20 cellular contexts compared by ENCODE assay signal in the genomic region with DNA sequence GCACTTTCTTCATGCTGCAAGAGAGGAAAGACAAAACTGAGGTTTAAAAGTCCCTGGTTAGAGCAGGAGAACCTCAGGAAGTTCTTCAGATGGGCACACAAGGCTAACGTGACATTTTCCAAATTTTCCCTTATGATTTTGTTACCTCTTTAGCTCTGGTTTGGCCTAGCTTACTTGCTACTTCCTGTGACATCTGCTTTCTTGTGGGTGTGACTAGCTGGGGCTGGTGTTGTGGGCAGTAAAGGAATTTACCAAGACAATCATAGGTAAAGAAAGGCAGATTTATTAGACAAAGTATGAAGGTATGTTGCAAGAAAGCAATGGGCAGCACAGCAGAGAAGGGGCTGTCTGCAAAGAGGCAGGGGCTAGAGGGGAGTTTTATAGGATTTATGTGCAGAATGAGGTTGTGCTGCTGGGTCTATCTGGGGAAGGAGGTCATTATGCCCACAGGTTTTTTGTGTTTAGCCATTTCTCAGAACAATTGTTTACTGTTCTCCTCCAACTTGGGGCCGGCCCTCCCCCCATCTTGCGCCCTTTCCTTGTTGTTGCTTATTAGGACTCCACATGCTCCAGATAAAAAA. TPM values are rescaled to one million over a fixed set of nuclear protein-coding genes. Genes with fewer than 3 reads are reported as not detected.
DNase-seq lines count a peak whose midpoint lies in the region; TF ChIP-seq lines count a peak whose summit lies in the region.
"Had no signal": no experiment of that assay in that cellular context is flagged by ENCODE, and none has a peak within 500 bp of the region (broad histone marks: within the 10 kb centered on the region; RNA-seq: fewer than 3 reads in every experiment).

No MANE protein-coding gene starts in this region.

- H3K27me3 Mint-ChIP-seq in activated T-helper 2 cell treated with anti-CD3 and anti-CD28 coated beads, Interferon-gamma antibody, Interleukin-2, Interleukin-4, amounts not matched to agents 10 μg/mL and 5 μg/mL and 100 μg/mL, durations not matched to agents 14 hours and 24 hours and 36 hours (ENCODE audit: low read depth), result no peaks in the 10 kb centered on the region

- TF ChIP-seq CTCF in AG10803 (conservative IDR thresholded peaks at IDR 0.05; ENCODE audit: low read length), result no peak
- no peak for TF ChIP-seq CTCF in stomach (IDR thresholded peaks at IDR 0.05)

- H3F3A ChIP-seq in GM23248 (ENCODE audit: insufficient read depth), result no peaks in the 10 kb centered on the region

- H3K9me3 Mint-ChIP-seq in activated T-helper 2 cell treated with anti-CD3 and anti-CD28 coated beads, Interferon-gamma antibody, Interleukin-2, Interleukin-4, amounts not matched to agents 10 μg/mL and 5 μg/mL and 100 μg/mL, durations not matched to agents 14 hours and 24 hours and 36 hours, result no peaks in the 10 kb centered on the region

- intact Hi-C loops in activated T-helper 2 cell treated with anti-CD3 and anti-CD28 coated beads, Interferon-gamma antibody, Interleukin-2, Interleukin-4, amounts not matched to agents 10 μg/mL and 5 μg/mL and 100 μg/mL, durations not matched to agents 14 hours and 24 hours and 36 hours (cut with micrococcal nuclease), result no loop called here
- intact Hi-C loops in stomach (cut with DNase I; ENCODE audit: low total_unique reads), result no loop called here

- no peaks in the 10 kb centered on the region for H3K36me3 Mint-ChIP-seq in activated T-helper 2 cell treated with anti-CD3 and anti-CD28 coated beads, Interferon-gamma antibody, Interleukin-2, Interleukin-4, amounts not matched to agents 10 μg/mL and 5 μg/mL and 100 μg/mL, durations not matched to agents 14 hours and 24 hours and 36 hours (ENCODE audit: low read depth)

- H3K9ac ChIP-seq in GM23248, result no peak overlapping the region

- H4K20me1 ChIP-seq in GM23248 (ENCODE audit: insufficient read depth), result no peaks in the 10 kb centered on the region

- H3K27me3 ChIP-seq in GM23248 (replicated peaks; ENCODE audit: insufficient read depth) (no peaks in the 10 kb centered on the region), stomach (no peaks in the 10 kb centered on the region)

- 81 to 83% methylated on average over 3 of the region's 3 CpGs for WGBS in GM23248 (ENCODE audit: low coverage in 1 of 2, low lambda C conversion rate in 2 of 2, missing lambda C conversion rate in 2 of 2), 2 experiments
- 87 to 91% (median 90%) methylated on average over 3 of the region's 3 CpGs for WGBS in stomach, 5 donors

- H3K36me3 ChIP-seq in GM23248 (ENCODE audit: low read depth) (no peaks in the 10 kb centered on the region), stomach (no peaks in the 10 kb centered on the region)

- no peak overlapping the region for H3K4me3 ChIP-seq in AG10803 (ENCODE audit: low read length)
- no peak overlapping the region for H3K4me3 ChIP-seq in GM23248
- H3K4me3 ChIP-seq in stomach, result no peak overlapping the region

- DNase-seq in AG10803 (ENCODE audit: low read depth), result peak; percentile 29
- DNase-seq in GM23248, result peak; percentile 18
- no peak for DNase-seq in activated T-helper 2 cell treated with anti-CD3 and anti-CD28 coated beads, Interferon-gamma antibody, Interleukin-2, Interleukin-4, amounts not matched to agents 10 μg/mL and 5 μg/mL and 100 μg/mL, durations not matched to agents 14 hours and 24 hours and 36 hours (ENCODE audit: low spot score)
- peak; percentile 10 for DNase-seq in myocyte (ENCODE audit: low read depth)
- no peak for DNase-seq in stimulated activated CD4-positive, alpha-beta T cell treated with anti-CD3 and anti-CD28 coated beads, Interleukin-2, amount 100 ng/mL, for 24 hours
- no peak for DNase-seq in stomach
- no peak for DNase-seq in SW480 (ENCODE audit: low spot score)
- no peak for DNase-seq in NCI-H2081 (lab: John Stamatoyannopoulos, UW)
- DNase-seq: AML-193, DMS79, H7, KG1, NCI-H1417, NCI-H187, NCI-H526, PC-3, RPMI8226, SIG-M5 had no signal

- no peak for TF ChIP-seq POLR2A in stomach (IDR thresholded peaks at IDR 0.05)

- H3K9me3 ChIP-seq in GM23248 (ENCODE audit: low read depth), result no peaks in the 10 kb centered on the region
- no peaks in the 10 kb centered on the region for H3K9me3 ChIP-seq in stomach

- H3K4me2 ChIP-seq in GM23248 (ENCODE audit: unreplicated experiment), result no peak overlapping the region

- H3K4me3 Mint-ChIP-seq in activated T-helper 2 cell treated with anti-CD3 and anti-CD28 coated beads, Interferon-gamma antibody, Interleukin-2, Interleukin-4, amounts not matched to agents 10 μg/mL and 5 μg/mL and 100 μg/mL, durations not matched to agents 14 hours and 24 hours and 36 hours (ENCODE audit: low read depth), result no peak overlapping the region

- in situ Hi-C loops in GM23248 (cut with MboI), result no loop called here

- no peak overlapping the region for H3K27ac ChIP-seq in GM23248
- no peak overlapping the region for H3K27ac ChIP-seq in stomach
- H3K27ac ChIP-seq: C4-2B had no signal

- H3K79me2 ChIP-seq in GM23248 (ENCODE audit: insufficient read depth), result no peaks in the 10 kb centered on the region

- H3K27ac Mint-ChIP-seq in activated T-helper 2 cell treated with anti-CD3 and anti-CD28 coated beads, Interferon-gamma antibody, Interleukin-2, Interleukin-4, amounts not matched to agents 10 μg/mL and 5 μg/mL and 100 μg/mL, durations not matched to agents 14 hours and 24 hours and 36 hours, result peak overlapping the region; percentile 58

- TF ChIP-seq EP300 in stomach (IDR thresholded peaks at IDR 0.05), result no peak

- H2AFZ ChIP-seq in GM23248, result 0 out of 2 replicates have a peak overlapping the region, but pooled peaks have one; percentile 16

- H3K9me2 ChIP-seq in GM23248 (ENCODE audit: insufficient read depth), result no peaks in the 10 kb centered on the region

- H3K4me1 ChIP-seq in GM23248 (ENCODE audit: insufficient read depth), result no peaks in the 10 kb centered on the region
- H3K4me1 ChIP-seq in stomach, result peaks cover 0 to 5% (median 0%) of the 10 kb centered on the region in 4 donors

- peaks cover 21% of the 10 kb centered on the region for H3K4me1 Mint-ChIP-seq in activated T-helper 2 cell treated with anti-CD3 and anti-CD28 coated beads, Interferon-gamma antibody, Interleukin-2, Interleukin-4, amounts not matched to agents 10 μg/mL and 5 μg/mL and 100 μg/mL, durations not matched to agents 14 hours and 24 hours and 36 hours (ENCODE audit: low read depth)

RNA-seq across cellular contexts. Expression of gene TNP1, which starts 6.7 kb away (rescaled TPM):
- not detected in 2 replicates for total RNA-seq in GM23248 (2014; rRNA removed; shearing (Covaris generic))
- polyA plus RNA-seq in GM23248 (2016; fragmentation: Nextera tagmentation; extraction: Ambion mirVana), result not detected in 2 replicates
- total RNA-seq in activated T-helper 2 cell treated with anti-CD3 and anti-CD28 coated beads, Interferon-gamma antibody, Interleukin-2, Interleukin-4, amounts not matched to agents 10 μg/mL and 5 μg/mL and 100 μg/mL, durations not matched to agents 14 hours and 24 hours and 36 hours, result not detected in 2 replicates
- not detected in 2 replicates for total RNA-seq in myocyte
- not detected for polyA plus RNA-seq in myocyte (2012)
- not detected for total RNA-seq in stomach
- not detected for polyA plus RNA-seq in stomach
- total RNA-seq: H7, HepG2, PC-3 had no signal
- polyA plus RNA-seq: HepG2 had no signal

Comparison
In these comparisons a context has a peak if more than half of its experiments do, and no peak if none do; other contexts are left out.
1. DNase-seq: peak in AG10803 (single experiment), GM23248 (single experiment) and myocyte (single experiment); none in activated T-helper 2 cell treated with anti-CD3 and anti-CD28 coated beads, Interferon-gamma antibody, Interleukin-2, Interleukin-4, amounts not matched to agents 10 μg/mL and 5 μg/mL and 100 μg/mL, durations not matched to agents 14 hours and 24 hours and 36 hours (single experiment), stimulated activated CD4-positive, alpha-beta T cell treated with anti-CD3 and anti-CD28 coated beads, Interleukin-2, amount 100 ng/mL, for 24 hours (0 of 2), stomach (single experiment), SW480 (single experiment) and NCI-H2081 (0 of 2).